In the genomic region with DNA sequence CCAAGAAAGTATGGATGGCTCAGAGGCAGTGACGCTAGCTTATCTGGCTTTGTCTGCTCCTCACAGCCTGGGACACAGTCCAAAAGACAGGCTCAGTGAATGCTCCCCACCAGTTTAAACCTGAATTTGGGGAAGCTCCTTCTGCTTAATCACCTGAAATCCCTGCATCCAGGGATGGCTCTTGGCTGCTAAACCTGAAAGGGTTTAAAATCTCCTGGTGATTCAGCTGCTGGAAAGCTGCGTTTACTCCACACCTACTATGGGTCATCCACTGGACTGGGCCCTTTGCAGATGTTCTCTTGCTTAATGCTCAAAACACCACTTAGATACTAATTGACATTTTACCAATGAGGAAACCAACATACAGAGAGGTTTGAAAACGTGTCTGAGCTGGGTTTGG, we compare ENCODE assay signal across 26 cellular contexts.
"Had no signal": no experiment of that assay in that cellular context is flagged by ENCODE, and none has a peak within 500 bp of the region (broad histone marks: within the 10 kb centered on the region; RNA-seq: fewer than 3 reads in every experiment).

No MANE protein-coding gene starts in this region.

- H3K36me3 ChIP-seq: colonic mucosa, gastrocnemius medialis, prostate gland, sigmoid colon, spleen, thoracic aorta, transverse colon, upper lobe of right lung, uterus had no signal

- H3K27me3 ChIP-seq: colonic mucosa, gastrocnemius medialis, sigmoid colon, spleen, transverse colon, upper lobe of right lung, uterus had no signal

- H3K27ac ChIP-seq: colonic mucosa, gastrocnemius medialis, prostate gland, sigmoid colon, spleen, thoracic aorta, transverse colon, upper lobe of right lung, uterus had no signal

- H3K9me3 ChIP-seq: colonic mucosa, gastrocnemius medialis, prostate gland, sigmoid colon, thoracic aorta, transverse colon, upper lobe of right lung, uterus had no signal

- ATAC-seq: gastrocnemius medialis; left lobe of liver; naive thymus-derived CD4-positive, alpha-beta T cell; right cardiac atrium; stimulated activated memory B cell treated with anti-CD40 and anti-IgM and Interleukin-4, amounts not matched to agents 10 μg/mL and 1 μg/mL and 100 μg/mL, for 72 hours; stimulated activated naive CD8-positive, alpha-beta T cell treated with anti-CD3 and anti-CD28 coated beads, Interleukin-15, Interleukin-2, amounts not matched to agents 100 U/mL and 50 U/mL, for 24 hours; upper lobe of right lung had no signal

- DNase-seq: colonic mucosa; effector CD8-positive, alpha-beta T cell; endodermal cell; erythroblast; gastrocnemius medialis; head of caudate nucleus; kidney; mesenchymal stem cell; midbrain; naive thymus-derived CD4-positive, alpha-beta T cell; nephron progenitor cell; nucleus accumbens; right cardiac atrium; sigmoid colon; spleen; stimulated activated CD4-positive, alpha-beta T cell treated with anti-CD3 and anti-CD28 coated beads, Interleukin-4, amount 100 ng/mL, for 4 hours; stimulated activated naive CD8-positive, alpha-beta T cell treated with anti-CD3 and anti-CD28 coated beads, Interleukin-15, Interleukin-2, amounts not matched to agents 100 U/mL and 50 U/mL, for 24 hours; substantia nigra; transverse colon; upper lobe of right lung; uterus had no signal

- H3K4me1 ChIP-seq: colonic mucosa, gastrocnemius medialis, prostate gland, sigmoid colon, spleen, transverse colon, upper lobe of right lung, uterus had no signal

- H3K4me3 ChIP-seq: colonic mucosa, gastrocnemius medialis, lung, prostate gland, sigmoid colon, spleen, thoracic aorta, transverse colon, upper lobe of right lung, uterus had no signal

- FAIRE-seq: kidney had no signal
